2 cellular contexts compared by ENCODE assay signal in genomic region chr10:1100691-1101368, GRCh38.
TF ChIP-seq lines count a peak whose summit lies in the region.

No MANE protein-coding gene starts in this region.

TF ChIP-seq in GM23338, 12 proteins besides CTCF, POLR2A, EP300 and RAD21 (continued from another document):
- no peak for TF ChIP-seq EZH2phosphoT487 (IDR thresholded peaks at IDR 0.05; ENCODE audit: unreplicated experiment)
- TF ChIP-seq, protein P1, sequence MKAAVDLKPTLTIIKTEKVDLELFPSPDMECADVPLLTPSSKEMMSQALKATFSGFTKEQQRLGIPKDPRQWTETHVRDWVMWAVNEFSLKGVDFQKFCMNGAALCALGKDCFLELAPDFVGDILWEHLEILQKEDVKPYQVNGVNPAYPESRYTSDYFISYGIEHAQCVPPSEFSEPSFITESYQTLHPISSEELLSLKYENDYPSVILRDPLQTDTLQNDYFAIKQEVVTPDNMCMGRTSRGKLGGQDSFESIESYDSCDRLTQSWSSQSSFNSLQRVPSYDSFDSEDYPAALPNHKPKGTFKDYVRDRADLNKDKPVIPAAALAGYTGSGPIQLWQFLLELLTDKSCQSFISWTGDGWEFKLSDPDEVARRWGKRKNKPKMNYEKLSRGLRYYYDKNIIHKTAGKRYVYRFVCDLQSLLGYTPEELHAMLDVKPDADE (IDR thresholded peaks at IDR 0.05): no peak
- TF ChIP-seq EZH2 (IDR thresholded peaks at IDR 0.05; ENCODE audit: low read depth, unreplicated experiment): no peak
- no peak for TF ChIP-seq ZNF331 (CRISPR knock-in tag; IDR thresholded peaks at IDR 0.05; ENCODE audit: low read depth)
- TF ChIP-seq, protein P2, sequence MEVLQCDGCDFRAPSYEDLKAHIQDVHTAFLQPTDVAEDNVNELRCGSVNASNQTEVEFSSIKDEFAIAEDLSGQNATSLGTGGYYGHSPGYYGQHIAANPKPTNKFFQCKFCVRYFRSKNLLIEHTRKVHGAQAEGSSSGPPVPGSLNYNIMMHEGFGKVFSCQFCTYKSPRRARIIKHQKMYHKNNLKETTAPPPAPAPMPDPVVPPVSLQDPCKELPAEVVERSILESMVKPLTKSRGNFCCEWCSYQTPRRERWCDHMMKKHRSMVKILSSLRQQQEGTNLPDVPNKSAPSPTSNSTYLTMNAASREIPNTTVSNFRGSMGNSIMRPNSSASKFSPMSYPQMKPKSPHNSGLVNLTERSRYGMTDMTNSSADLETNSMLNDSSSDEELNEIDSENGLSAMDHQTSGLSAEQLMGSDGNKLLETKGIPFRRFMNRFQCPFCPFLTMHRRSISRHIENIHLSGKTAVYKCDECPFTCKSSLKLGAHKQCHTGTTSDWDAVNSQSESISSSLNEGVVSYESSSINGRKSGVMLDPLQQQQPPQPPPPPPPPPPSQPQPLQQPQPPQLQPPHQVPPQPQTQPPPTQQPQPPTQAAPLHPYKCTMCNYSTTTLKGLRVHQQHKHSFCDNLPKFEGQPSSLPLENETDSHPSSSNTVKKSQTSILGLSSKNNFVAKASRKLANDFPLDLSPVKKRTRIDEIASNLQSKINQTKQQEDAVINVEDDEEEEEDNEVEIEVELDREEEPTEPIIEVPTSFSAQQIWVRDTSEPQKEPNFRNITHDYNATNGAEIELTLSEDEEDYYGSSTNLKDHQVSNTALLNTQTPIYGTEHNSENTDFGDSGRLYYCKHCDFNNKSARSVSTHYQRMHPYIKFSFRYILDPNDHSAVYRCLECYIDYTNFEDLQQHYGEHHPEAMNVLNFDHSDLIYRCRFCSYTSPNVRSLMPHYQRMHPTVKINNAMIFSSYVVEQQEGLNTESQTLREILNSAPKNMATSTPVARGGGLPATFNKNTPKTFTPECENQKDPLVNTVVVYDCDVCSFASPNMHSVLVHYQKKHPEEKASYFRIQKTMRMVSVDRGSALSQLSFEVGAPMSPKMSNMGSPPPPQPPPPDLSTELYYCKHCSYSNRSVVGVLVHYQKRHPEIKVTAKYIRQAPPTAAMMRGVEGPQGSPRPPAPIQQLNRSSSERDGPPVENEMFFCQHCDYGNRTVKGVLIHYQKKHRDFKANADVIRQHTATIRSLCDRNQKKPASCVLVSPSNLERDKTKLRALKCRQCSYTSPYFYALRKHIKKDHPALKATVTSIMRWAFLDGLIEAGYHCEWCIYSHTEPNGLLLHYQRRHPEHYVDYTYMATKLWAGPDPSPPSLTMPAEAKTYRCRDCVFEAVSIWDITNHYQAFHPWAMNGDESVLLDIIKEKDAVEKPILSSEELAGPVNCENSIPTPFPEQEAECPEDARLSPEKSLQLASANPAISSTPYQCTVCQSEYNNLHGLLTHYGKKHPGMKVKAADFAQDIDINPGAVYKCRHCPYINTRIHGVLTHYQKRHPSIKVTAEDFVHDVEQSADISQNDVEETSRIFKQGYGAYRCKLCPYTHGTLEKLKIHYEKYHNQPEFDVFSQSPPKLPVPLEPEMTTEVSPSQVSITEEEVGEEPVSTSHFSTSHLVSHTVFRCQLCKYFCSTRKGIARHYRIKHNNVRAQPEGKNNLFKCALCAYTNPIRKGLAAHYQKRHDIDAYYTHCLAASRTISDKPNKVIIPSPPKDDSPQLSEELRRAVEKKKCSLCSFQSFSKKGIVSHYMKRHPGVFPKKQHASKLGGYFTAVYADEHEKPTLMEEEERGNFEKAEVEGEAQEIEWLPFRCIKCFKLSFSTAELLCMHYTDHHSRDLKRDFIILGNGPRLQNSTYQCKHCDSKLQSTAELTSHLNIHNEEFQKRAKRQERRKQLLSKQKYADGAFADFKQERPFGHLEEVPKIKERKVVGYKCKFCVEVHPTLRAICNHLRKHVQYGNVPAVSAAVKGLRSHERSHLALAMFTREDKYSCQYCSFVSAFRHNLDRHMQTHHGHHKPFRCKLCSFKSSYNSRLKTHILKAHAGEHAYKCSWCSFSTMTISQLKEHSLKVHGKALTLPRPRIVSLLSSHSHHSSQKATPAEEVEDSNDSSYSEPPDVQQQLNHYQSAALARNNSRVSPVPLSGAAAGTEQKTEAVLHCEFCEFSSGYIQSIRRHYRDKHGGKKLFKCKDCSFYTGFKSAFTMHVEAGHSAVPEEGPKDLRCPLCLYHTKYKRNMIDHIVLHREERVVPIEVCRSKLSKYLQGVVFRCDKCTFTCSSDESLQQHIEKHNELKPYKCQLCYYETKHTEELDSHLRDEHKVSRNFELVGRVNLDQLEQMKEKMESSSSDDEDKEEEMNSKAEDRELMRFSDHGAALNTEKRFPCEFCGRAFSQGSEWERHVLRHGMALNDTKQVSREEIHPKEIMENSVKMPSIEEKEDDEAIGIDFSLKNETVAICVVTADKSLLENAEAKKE (CRISPR knock-in tag; IDR thresholded peaks at IDR 0.05): no peak
- no peak for TF ChIP-seq STAT1 (IDR thresholded peaks at IDR 0.05; ENCODE audit: unreplicated experiment)
- TF ChIP-seq CREB1 (CRISPR knock-in tag; IDR thresholded peaks at IDR 0.05; ENCODE audit: low read depth): no peak
- TF ChIP-seq REST (IDR thresholded peaks at IDR 0.05; ENCODE audit: unreplicated experiment): no peak
- TF ChIP-seq JUNB (IDR thresholded peaks at IDR 0.05; ENCODE audit: unreplicated experiment): no peak
TF ChIP-seq in GM23338: peak in this region for 0.

TF ChIP-seq in K562, 482 proteins besides CTCF, POLR2A, EP300 and RAD21:
- TF ChIP-seq USF2 (CRISPR knock-in tag; IDR thresholded peaks at IDR 0.05) (no peak), KDM2B (CRISPR knock-in tag; IDR thresholded peaks at IDR 0.05) (no peak), GATA2 (CRISPR knock-in tag; IDR thresholded peaks at IDR 0.05) (no peak), MITF (IDR thresholded peaks at IDR 0.05) (no peak), ZC3H11A (IDR thresholded peaks at IDR 0.05; ENCODE audit: low read depth, low read length) (no peak), SNIP1 (IDR thresholded peaks at IDR 0.05; ENCODE audit: low read depth) (no peak), ZNF217 (CRISPR knock-in tag; IDR thresholded peaks at IDR 0.05) (no peak), STAG1 (CRISPR knock-in tag; IDR thresholded peaks at IDR 0.05; ENCODE audit: borderline replicate concordance) (no peak)
- TF ChIP-seq, protein P3, sequence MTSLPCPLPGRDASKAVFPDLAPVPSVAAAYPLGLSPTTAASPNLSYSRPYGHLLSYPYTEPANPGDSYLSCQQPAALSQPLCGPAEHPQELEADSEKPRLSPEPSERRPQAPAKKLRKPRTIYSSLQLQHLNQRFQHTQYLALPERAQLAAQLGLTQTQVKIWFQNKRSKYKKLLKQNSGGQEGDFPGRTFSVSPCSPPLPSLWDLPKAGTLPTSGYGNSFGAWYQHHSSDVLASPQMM (CRISPR knock-in tag; IDR thresholded peaks at IDR 0.05): no peak
